In the genomic region with DNA sequence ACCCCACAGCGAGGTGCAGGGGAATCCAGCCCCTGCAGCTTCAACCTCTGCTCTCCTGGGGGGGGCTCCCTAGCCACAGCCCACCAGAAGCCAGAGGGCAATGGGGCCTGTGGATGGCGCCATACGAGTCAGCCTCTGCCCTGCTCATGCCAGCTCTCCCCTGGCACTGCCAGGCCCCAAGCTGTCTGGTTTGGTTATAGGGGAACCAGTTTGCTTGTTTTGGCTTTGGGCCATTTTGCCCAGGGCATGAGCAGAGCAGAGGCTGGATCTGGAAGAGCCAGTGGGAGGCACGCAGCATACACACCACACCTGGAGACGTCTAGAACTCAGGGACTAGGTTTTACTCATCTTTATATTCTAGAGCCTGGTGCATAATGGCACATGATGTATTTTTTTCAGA, we compare ENCODE assay signal across 11 cellular contexts.
DNase-seq lines count a peak whose midpoint lies in the region; ATAC-seq and TF ChIP-seq lines count a peak whose summit lies in the region.
"Had no signal": no experiment of that assay in that cellular context is flagged by ENCODE, and none has a peak within 500 bp of the region (broad histone marks: within the 10 kb centered on the region; RNA-seq: fewer than 3 reads in every experiment).

No MANE protein-coding gene starts in this region.

- DNase-seq in EH (ENCODE audit: low read depth), result peak; percentile 33
- DNase-seq in NCI-H226, result peak; percentile 79
- DNase-seq in fibroblast of gingiva (ENCODE audit: low read depth), result peak; percentile 4
- peak; percentile 70 for DNase-seq in pons (ENCODE audit: low spot score)
- DNase-seq in activated CD4-positive, alpha-beta T cell treated with anti-CD3 and anti-CD28 coated beads for 4 hours, result no peak
- DNase-seq in occipital lobe (lab: John Stamatoyannopoulos, UW), result no peak
- DNase-seq in brain microvascular endothelial cell, result no peak
- DNase-seq: naive B cell; NCI-H1092; stimulated activated CD4-positive, alpha-beta T cell treated with anti-CD3 and anti-CD28 coated beads, Interleukin-12 subunit alpha, Interleukin-12 subunit beta, amount 100 ng/mL, for 4 hours had no signal

- H3K27me3 ChIP-seq in brain microvascular endothelial cell (replicated peaks), result no peaks in the 10 kb centered on the region

- H3K36me3 ChIP-seq in brain microvascular endothelial cell (replicated peaks), result no peaks in the 10 kb centered on the region

- H3K4me3 ChIP-seq in brain microvascular endothelial cell (ENCODE audit: low read depth, low read length), result no peak overlapping the region

- in situ Hi-C loops in brain microvascular endothelial cell (cut with HindIII; ENCODE audit: low pct_ligation_motif_present, low sequenced_read_pairs), result loop anchor here (25.0 kb wide), 1 partner anchor 419 kb away; a partner anchor contains a TSS

- TF ChIP-seq CTCF in brain microvascular endothelial cell (IDR thresholded peaks at IDR 0.05; ENCODE audit: low read depth, low read length, missing control alignments), result no peak

- H3K27ac ChIP-seq in brain microvascular endothelial cell, result no peak overlapping the region

- no peak for ATAC-seq in HG03342 (IDR thresholded peaks at IDR 0.05; ENCODE audit: unreplicated experiment)

Comparison
In these comparisons a context has a peak if more than half of its experiments do, and no peak if none do; other contexts are left out.
1. DNase-seq: peak in EH (single experiment), NCI-H226 (single experiment), fibroblast of gingiva (single experiment) and pons (single experiment); none in activated CD4-positive, alpha-beta T cell treated with anti-CD3 and anti-CD28 coated beads for 4 hours (0 of 2), occipital lobe (single experiment) and brain microvascular endothelial cell (single experiment).